Comparison of ENCODE assay signal across 11 cellular contexts in genomic region chr11:57363131-57363530, GRCh38. TPM values are rescaled to one million over a fixed set of nuclear protein-coding genes. Genes with fewer than 3 reads are reported as not detected.
"Had no signal": no experiment of that assay in that cellular context is flagged by ENCODE, and none has a peak within 500 bp of the region (broad histone marks: within the 10 kb centered on the region; RNA-seq: fewer than 3 reads in every experiment).

No MANE protein-coding gene starts in this region.

- H3K4me3 Mint-ChIP-seq: HFFc6, IgD-negative memory B cell had no signal

- H3K36me3 Mint-ChIP-seq: IgD-negative memory B cell had no signal

- DNase-seq: GM23248, GOT3, H7, HFFc6, KG1 had no signal

- H3K9me3 ChIP-seq: HAP-1 had no signal

- H2AFZ ChIP-seq: GM23248 had no signal

- H3K4me1 ChIP-seq: HAP-1 had no signal

- H3K9ac ChIP-seq: GM23248 had no signal

- H3K27ac ChIP-seq: GM23248 had no signal

- H3K4me3 ChIP-seq: GM23248, HAP-1 had no signal

- H3K9me3 Mint-ChIP-seq: HFFc6, IgD-negative memory B cell had no signal

- H3K36me3 ChIP-seq: HAP-1 had no signal

- H3K27ac Mint-ChIP-seq: HFFc6, IgD-negative memory B cell had no signal

- H3K4me1 Mint-ChIP-seq: IgD-negative memory B cell had no signal

- FAIRE-seq: HTR-8/SVneo had no signal

- ATAC-seq: HCT116 had no signal

RNA-seq across cellular contexts. Expression of gene PRG3, which starts 17.8 kb away (rescaled TPM):
- total RNA-seq: GM23248, H4, H7, HFFc6, HT-29 had no signal
- polyA plus RNA-seq: GM23248, IgD-negative memory B cell had no signal

RNA-seq across cellular contexts. Expression of gene P2RX3, which starts 25.0 kb away (rescaled TPM):
- total RNA-seq: GM23248, H4, H7, HFFc6, HT-29 had no signal
- polyA plus RNA-seq: IgD-negative memory B cell had no signal

RNA-seq across cellular contexts. Expression of gene PRG2, which starts 27.3 kb away (rescaled TPM):
- total RNA-seq: H4, H7, HFFc6, HT-29 had no signal
- polyA plus RNA-seq: IgD-negative memory B cell had no signal
